ENCODE assay signal across 1 cellular context in genomic region chr10:88039496-88040200, GRCh38.
TF ChIP-seq lines count a peak whose summit lies in the region.

No MANE protein-coding gene starts in this region.

TF ChIP-seq in H1, 55 proteins besides CTCF, POLR2A, EP300 and RAD21 (continued from another document):
- no peak for TF ChIP-seq CHD7 (IDR thresholded peaks at IDR 0.05; ENCODE audit: insufficient replicate concordance, low read length)
- TF ChIP-seq KDM1A (IDR thresholded peaks at IDR 0.05; ENCODE audit: borderline replicate concordance, low read length), result no peak
- no peak for TF ChIP-seq MAFK (IDR thresholded peaks at IDR 0.05; ENCODE audit: low read depth, low read length)
- no peak for TF ChIP-seq RXRA (IDR thresholded peaks at IDR 0.05; ENCODE audit: insufficient read depth, low read depth, low read length)
